ENCODE assay signal across 8 cellular contexts in the genomic region with DNA sequence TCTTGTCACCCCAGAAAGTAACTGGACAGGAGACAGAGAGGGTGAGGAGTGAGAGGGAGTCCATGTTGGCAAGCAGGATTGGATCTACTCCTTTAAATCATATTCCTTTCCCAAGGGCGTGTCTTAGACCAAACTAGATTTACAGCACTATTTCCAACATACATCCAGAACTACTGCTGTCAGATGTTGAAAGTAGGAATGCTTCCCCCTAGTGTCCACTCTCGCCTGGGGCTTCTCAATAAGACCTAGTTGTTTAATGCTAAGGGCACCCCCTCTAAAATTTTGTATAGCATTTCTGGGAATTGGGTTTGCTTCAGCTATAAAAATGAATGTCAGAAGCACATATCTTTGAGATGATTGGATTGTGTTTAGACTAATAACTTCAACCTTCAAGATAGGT. TPM values are rescaled to one million over a fixed set of nuclear protein-coding genes. Genes with fewer than 3 reads are reported as not detected.
DNase-seq lines count a peak whose midpoint lies in the region; ATAC-seq, FAIRE-seq and TF ChIP-seq lines count a peak whose summit lies in the region.

No MANE protein-coding gene starts in this region.

- no peak for ATAC-seq in HG03457 (IDR thresholded peaks at IDR 0.05; ENCODE audit: unreplicated experiment)

- no peak overlapping the region for H3K4me2 ChIP-seq in OCI-LY3 (ENCODE audit: low read length)

- H3K27me3 ChIP-seq in OCI-LY3 (ENCODE audit: low read depth, low read length), result no peaks in the 10 kb centered on the region

- TF ChIP-seq CTCF in OCI-LY3 (IDR thresholded peaks at IDR 0.05; ENCODE audit: low read depth, low read length) (peak; percentile 56), choroid plexus epithelial cell (conservative IDR thresholded peaks at IDR 0.05; ENCODE audit: low read depth, low read length) (peak; percentile 66)

- peak; percentile 50 for DNase-seq in AG08395 (ENCODE audit: low spot score)
- DNase-seq in choroid plexus epithelial cell (ENCODE audit: low read depth), result peak; percentile 84
- DNase-seq in medulla oblongata (ENCODE audit: extremely low spot score), result peak; percentile 67
- DNase-seq in NCI-H2196 (lab: John Stamatoyannopoulos, UW; ENCODE audit: unreplicated experiment), result no peak
- DNase-seq in occipital lobe (lab: John Stamatoyannopoulos, UW), result no peak

- no peak overlapping the region for H3K9ac ChIP-seq in OCI-LY3 (ENCODE audit: low read length)

- peaks cover 8% of the 10 kb centered on the region for H3K79me2 ChIP-seq in OCI-LY3 (ENCODE audit: low read length)

- no peaks in the 10 kb centered on the region for H4K20me1 ChIP-seq in OCI-LY3 (ENCODE audit: insufficient read depth, low read length)

- H3K4me3 ChIP-seq in OCI-LY3 (ENCODE audit: low read length), result no peak overlapping the region
- no peak overlapping the region for H3K4me3 ChIP-seq in choroid plexus epithelial cell (ENCODE audit: low read depth, low read length)

- no peak overlapping the region for H3K27ac ChIP-seq in OCI-LY3 (ENCODE audit: low read length)

- H2AFZ ChIP-seq in OCI-LY3 (ENCODE audit: low read depth, low read length), result no peak overlapping the region

- H3K4me1 ChIP-seq in OCI-LY3 (ENCODE audit: low read length), result peaks cover 63% of the 10 kb centered on the region

- peak; percentile 67 for FAIRE-seq in G401.6 (lab: Jason Lieb, UNC)

- no peaks in the 10 kb centered on the region for H3K9me3 ChIP-seq in OCI-LY3 (ENCODE audit: insufficient read depth, low read length)

- H3K36me3 ChIP-seq in OCI-LY3 (replicated peaks; ENCODE audit: low read depth, low read length), result peaks cover 40% of the 10 kb centered on the region

RNA-seq across cellular contexts. Expression of gene OFD1, which starts 13.3 kb away (rescaled TPM):
- total RNA-seq in occipital lobe, result 20.7 TPM

RNA-seq across cellular contexts. Expression of gene TRAPPC2, which starts 13.4 kb away (rescaled TPM):
- total RNA-seq in occipital lobe, result 76.7 TPM

RNA-seq across cellular contexts. Expression of gene RAB9A, which starts 58.9 kb away (rescaled TPM):
- 29.2 TPM for total RNA-seq in occipital lobe

Comparison
In these comparisons a context has a peak if more than half of its experiments do, and no peak if none do; other contexts are left out.
1. DNase-seq: peak in AG08395 (single experiment), choroid plexus epithelial cell (single experiment) and medulla oblongata (single experiment); none in NCI-H2196 (single experiment) and occipital lobe (single experiment).